ENCODE assay signal across 10 cellular contexts in the genomic region with DNA sequence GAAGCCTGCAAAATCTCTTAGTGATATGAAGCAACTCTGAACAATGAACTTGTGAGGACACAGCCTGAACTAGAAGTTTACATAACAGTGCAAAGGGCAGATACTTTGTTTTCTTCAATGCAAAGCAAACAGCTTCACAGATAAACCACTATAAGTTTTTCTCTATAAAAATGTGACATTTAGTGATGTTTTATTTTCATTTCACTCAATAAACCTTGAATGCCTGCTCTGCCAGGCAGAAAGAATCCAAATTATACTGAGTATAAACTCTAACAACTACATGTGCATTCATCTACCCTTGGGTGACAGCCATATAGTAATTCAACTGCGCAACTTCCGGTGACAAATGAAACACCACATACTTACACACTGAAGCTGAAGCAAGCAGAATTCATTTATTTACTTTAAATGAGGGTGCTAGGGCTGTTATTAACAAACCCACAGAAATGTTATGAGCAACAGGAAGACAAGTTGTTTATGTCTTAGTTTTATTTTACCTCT. TPM values are rescaled to one million over a fixed set of nuclear protein-coding genes. Genes with fewer than 3 reads are reported as not detected.
A peak's percentile ranks its signal among the peaks of the same experiment; 100 is the strongest.
DNase-seq lines count a peak whose midpoint lies in the region; ATAC-seq and TF ChIP-seq lines count a peak whose summit lies in the region.
"Had no signal": no experiment of that assay in that cellular context is flagged by ENCODE, and none has a peak within 500 bp of the region (broad histone marks: within the 10 kb centered on the region; RNA-seq: fewer than 3 reads in every experiment).

No MANE protein-coding gene starts in this region.

- in situ Hi-C loops in G401 (cut with HindIII; ENCODE audit: low sequenced_read_pairs) = no loop called here

- no peak overlapping the region for H3K27ac ChIP-seq in coronary artery
- H3K27ac ChIP-seq: BLaER1, dorsolateral prefrontal cortex had no signal

- DNase-seq in stimulated activated CD4-positive, alpha-beta T cell treated with anti-CD3 and anti-CD28 coated beads, Interleukin-4, amount 100 ng/mL, for 24 hours = peak; percentile 11
- no peak for DNase-seq in stimulated activated CD4-positive, alpha-beta T cell treated with anti-CD3 and anti-CD28 coated beads, Interleukin-1b, Interleukin-23, amount 100 ng/mL, for 48 hours
- DNase-seq in amniotic epithelial cell (ENCODE audit: low read depth) = peak; percentile 94
- peak; percentile 66 for DNase-seq in left lobe of liver (ENCODE audit: low spot score)
- DNase-seq in Kasumi-1 (lab: John Stamatoyannopoulos, UW) = no peak
- no peak for DNase-seq in G401 (ENCODE audit: low spot score)
- no peak for DNase-seq in coronary artery (ENCODE audit: low spot score)
- DNase-seq: dorsolateral prefrontal cortex had no signal

- ATAC-seq in left lobe of liver (peak; percentile 89), HG02610 (IDR thresholded peaks at IDR 0.05; ENCODE audit: unreplicated experiment) (no peak)

- no peak for TF ChIP-seq CTCF in coronary artery (IDR thresholded peaks at IDR 0.05)

- H3K4me3 ChIP-seq in coronary artery = no peak overlapping the region
- H3K4me3 ChIP-seq: BLaER1, dorsolateral prefrontal cortex had no signal

RNA-seq across cellular contexts. Expression of gene DCP1B, which starts 10.3 kb away (rescaled TPM):
- 3.9 TPM for total RNA-seq in left lobe of liver
- total RNA-seq in G401 (2014; rRNA removed; shearing (Covaris generic)) = 17.4 and 20.6 TPM in 2 replicates

RNA-seq across cellular contexts. Expression of gene CACNA1C, which starts 58.9 kb away (rescaled TPM):
- 0.83 TPM for total RNA-seq in left lobe of liver
- total RNA-seq in G401 (2014; rRNA removed; shearing (Covaris generic)) = 1.7 and 2.8 TPM in 2 replicates

Comparison
In these comparisons a context has a peak if more than half of its experiments do, and no peak if none do; other contexts are left out.
1. DNase-seq: peak in stimulated activated CD4-positive, alpha-beta T cell treated with anti-CD3 and anti-CD28 coated beads, Interleukin-4, amount 100 ng/mL, for 24 hours (single experiment), amniotic epithelial cell (single experiment) and left lobe of liver (single experiment); none in stimulated activated CD4-positive, alpha-beta T cell treated with anti-CD3 and anti-CD28 coated beads, Interleukin-1b, Interleukin-23, amount 100 ng/mL, for 48 hours (single experiment), Kasumi-1 (0 of 2), G401 (single experiment) and coronary artery (single experiment).